Comparison of ENCODE assay signal across 13 cellular contexts in genomic region chr11:94938399-94939055, GRCh38. TPM values are rescaled to one million over a fixed set of nuclear protein-coding genes. Genes with fewer than 3 reads are reported as not detected.
DNase-seq lines count a peak whose midpoint lies in the region; ATAC-seq and TF ChIP-seq lines count a peak whose summit lies in the region.
"Had no signal": no experiment of that assay in that cellular context is flagged by ENCODE, and none has a peak within 500 bp of the region (broad histone marks: within the 10 kb centered on the region; RNA-seq: fewer than 3 reads in every experiment).

No MANE protein-coding gene starts in this region.

- no peak for TF ChIP-seq CTCF in A673 (conservative IDR thresholded peaks at IDR 0.05; ENCODE audit: low read depth, low read length)
- no peak for TF ChIP-seq CTCF in lower lobe of right lung (IDR thresholded peaks at IDR 0.05)

- BruUV-seq in A673 (replicated peaks; lab: Mats Ljungman, UMichigan): no TSS peak

- H3K27me3 ChIP-seq in A673 (replicated peaks; ENCODE audit: insufficient read depth, low read depth, low read length, poor library complexity): no peaks in the 10 kb centered on the region
- no peaks in the 10 kb centered on the region for H3K27me3 ChIP-seq in lower lobe of right lung (ENCODE audit: low read depth)
- H3K27me3 ChIP-seq in effector memory CD4-positive, alpha-beta T cell (replicated peaks; ENCODE audit: control insufficient read depth, insufficient read depth, low read length, poor library complexity, severe bottlenecking): no peaks in the 10 kb centered on the region
- H3K27me3 ChIP-seq: pancreas had no signal

- ATAC-seq in lower lobe of right lung: peak in 1 of 2 donors; percentile 52

- peak; percentile 86 for DNase-seq in A673 (ENCODE audit: low spot score)
- DNase-seq in LHCN-M2 (ENCODE audit: low read depth): peak; percentile 81
- peak; percentile 83 for DNase-seq in cerebellar cortex (ENCODE audit: low spot score)
- DNase-seq in lower lobe of right lung: peak; percentile 57
- no peak for DNase-seq in NCI-H2227 treated with DMSO at 0.1 percent for 48 hours (lab: John Stamatoyannopoulos, UW)
- no peak for DNase-seq in effector memory CD4-positive, alpha-beta T cell
- DNase-seq in HUDEP-2 (lab: John Stamatoyannopoulos, UW; ENCODE audit: unreplicated experiment in 76 of 76): no peak
- DNase-seq in stimulated activated CD4-positive, alpha-beta T cell treated with anti-CD3 and anti-CD28 coated beads, Interleukin-4, amount 100 ng/mL, for 4 hours: no peak
- DNase-seq: activated gamma-delta T cell treated with Interleukin-2 at 50 U/mL for 16 hours, MM.1S, pancreas, T-helper 2 cell had no signal

- CTCF ChIA-PET in A673 (lab: Charles Lee): no interaction called here

- POLR2A ChIA-PET in A673 (lab: Charles Lee; ENCODE audit: low non-redundant PET): no interaction called here

- no peaks in the 10 kb centered on the region for H3K36me3 ChIP-seq in A673 (ENCODE audit: insufficient read depth, low read length, poor library complexity, severe bottlenecking)
- H3K36me3 ChIP-seq in lower lobe of right lung: no peaks in the 10 kb centered on the region
- no peaks in the 10 kb centered on the region for H3K36me3 ChIP-seq in effector memory CD4-positive, alpha-beta T cell (ENCODE audit: control insufficient read depth, insufficient read depth, low read length)
- H3K36me3 ChIP-seq: pancreas had no signal

- intact Hi-C loops in A673 (cut with micrococcal nuclease; ENCODE audit: unreplicated experiment): no loop called here
- intact Hi-C loops in lower lobe of right lung (cut with DNase I): no loop called here

- H3K4me1 ChIP-seq in A673 (ENCODE audit: insufficient read depth, low read length, poor library complexity, severe bottlenecking) (peaks cover 38% of the 10 kb centered on the region), lower lobe of right lung (peaks cover 32% of the 10 kb centered on the region)
- H3K4me1 ChIP-seq in effector memory CD4-positive, alpha-beta T cell (ENCODE audit: control insufficient read depth, insufficient read depth, low read length, poor library complexity, severe bottlenecking): peaks cover 11% of the 10 kb centered on the region
- H3K4me1 ChIP-seq: pancreas had no signal

- H3K27ac ChIP-seq in A673 (ENCODE audit: low read depth, low read length, poor library complexity, severe bottlenecking): peak overlapping the region; percentile 31
- H3K27ac ChIP-seq in lower lobe of right lung: peak overlapping the region; percentile 26
- H3K27ac ChIP-seq in effector memory CD4-positive, alpha-beta T cell (ENCODE audit: insufficient read depth, low read length, poor library complexity, severe bottlenecking): no peak overlapping the region
- H3K27ac ChIP-seq: C4-2B, pancreas had no signal

- no peaks in the 10 kb centered on the region for H3K9me3 ChIP-seq in A673 (ENCODE audit: low read depth, low read length, poor library complexity, severe bottlenecking)
- H3K9me3 ChIP-seq in lower lobe of right lung: no peaks in the 10 kb centered on the region
- H3K9me3 ChIP-seq in effector memory CD4-positive, alpha-beta T cell (ENCODE audit: control insufficient read depth, low read length): no peaks in the 10 kb centered on the region
- H3K9me3 ChIP-seq: pancreas had no signal

- no peak overlapping the region for H3K4me3 ChIP-seq in A673 (ENCODE audit: low read depth, low read length, poor library complexity, severe bottlenecking)
- no peak overlapping the region for H3K4me3 ChIP-seq in lower lobe of right lung
- H3K4me3 ChIP-seq in effector memory CD4-positive, alpha-beta T cell (ENCODE audit: insufficient read depth, low read depth, low read length, poor library complexity, severe bottlenecking): no peak overlapping the region
- H3K4me3 ChIP-seq: pancreas had no signal

RNA-seq across cellular contexts. Expression of gene CWC15, which starts 34.8 kb away (rescaled TPM):
- total RNA-seq in A673 (2021) (86.1 and 86.7 TPM in 2 replicates), LHCN-M2 (2014; rRNA removed) (45.6 and 49.5 TPM in 2 replicates), lower lobe of right lung (57.9 TPM)
- polyA plus RNA-seq in LHCN-M2 (2012): 46.6 TPM

RNA-seq across cellular contexts. Expression of gene KDM4D, which starts 35.0 kb away (rescaled TPM):
- total RNA-seq in A673 (2021) (3.0 and 3.9 TPM in 2 replicates), LHCN-M2 (2014; rRNA removed) (1.9 and 2.8 TPM in 2 replicates), lower lobe of right lung (0.68 TPM)
- polyA plus RNA-seq in LHCN-M2 (2012): 0.47 TPM

Comparison
In these comparisons a context has a peak if more than half of its experiments do, and no peak if none do; other contexts are left out.
1. DNase-seq: peak in A673 (single experiment), LHCN-M2 (single experiment), cerebellar cortex (single experiment) and lower lobe of right lung (single experiment); none in NCI-H2227 treated with DMSO at 0.1 percent for 48 hours (single experiment), effector memory CD4-positive, alpha-beta T cell (0 of 3), HUDEP-2 (0 of 76) and stimulated activated CD4-positive, alpha-beta T cell treated with anti-CD3 and anti-CD28 coated beads, Interleukin-4, amount 100 ng/mL, for 4 hours (0 of 2).